In genomic region chr7:140316165-140316661, GRCh38 we compare ENCODE assay signal across 8 cellular contexts.
DNase-seq lines count a peak whose midpoint lies in the region; ATAC-seq and TF ChIP-seq lines count a peak whose summit lies in the region.

No MANE protein-coding gene starts in this region.

- peak; percentile 92 to 98 for ATAC-seq in left cardiac atrium
- no peak for ATAC-seq in HG03378 (IDR thresholded peaks at IDR 0.05; ENCODE audit: unreplicated experiment)
- no peak for ATAC-seq in GM21423 (IDR thresholded peaks at IDR 0.05; ENCODE audit: unreplicated experiment)

- H3K27me3 Mint-ChIP-seq in activated naive CD8-positive, alpha-beta T cell treated with anti-CD3 and anti-CD28 coated beads for 36 hours, result no peaks in the 10 kb centered on the region

- H3K27ac Mint-ChIP-seq in activated naive CD8-positive, alpha-beta T cell treated with anti-CD3 and anti-CD28 coated beads for 36 hours, result peak overlapping the region; percentile 47

- H3K4me1 Mint-ChIP-seq in activated naive CD8-positive, alpha-beta T cell treated with anti-CD3 and anti-CD28 coated beads for 36 hours, result peaks cover 24% of the 10 kb centered on the region

- intact Hi-C loops in left cardiac atrium (cut with DNase I), result loop anchor here in 1 of 2 donors (5.0 kb wide), 1 partner anchor 139 kb away; the partner anchor contains the start of gene KDM7A

- H3K4me3 Mint-ChIP-seq in activated naive CD8-positive, alpha-beta T cell treated with anti-CD3 and anti-CD28 coated beads for 36 hours, result no peak overlapping the region

- H3K4me3 ChIP-seq in skeletal muscle cell (ENCODE audit: low read depth, low read length), result no peak overlapping the region

- H3K9me3 Mint-ChIP-seq in activated naive CD8-positive, alpha-beta T cell treated with anti-CD3 and anti-CD28 coated beads for 36 hours, result peaks cover 10% of the 10 kb centered on the region

- in situ Hi-C loops in GM13977 (cut with MboI; ENCODE audit: low pct_unique_long_range_greater_than_20kb, low sequenced_read_pairs, unreplicated experiment), result no loop called here

- peaks cover 12% of the 10 kb centered on the region for H3K36me3 Mint-ChIP-seq in activated naive CD8-positive, alpha-beta T cell treated with anti-CD3 and anti-CD28 coated beads for 36 hours

- TF ChIP-seq CTCF in GM13977 (IDR thresholded peaks at IDR 0.05; ENCODE audit: extremely low read depth, insufficient read depth, missing control alignments), result no peak

- DNase-seq in stimulated activated CD4-positive, alpha-beta T cell treated with anti-CD3 and anti-CD28 coated beads, Interleukin-15, amount 100 ng/mL, for 24 hours, result peak; percentile 43
- DNase-seq in stimulated activated CD4-positive, alpha-beta T cell treated with anti-CD3 and anti-CD28 coated beads, Interleukin-12 subunit alpha, Interleukin-12 subunit beta, amount 100 ng/mL, for 4 hours, result no peak
- DNase-seq in activated naive CD8-positive, alpha-beta T cell treated with anti-CD3 and anti-CD28 coated beads for 36 hours, result peak; percentile 19
- DNase-seq in left cardiac atrium (peak; percentile 85), skeletal muscle cell (ENCODE audit: low read depth) (peak; percentile 30), GM13977 (ENCODE audit: low spot score) (no peak)

Comparison
In these comparisons a context has a peak if more than half of its experiments do, and no peak if none do; other contexts are left out.
1. DNase-seq: peak in stimulated activated CD4-positive, alpha-beta T cell treated with anti-CD3 and anti-CD28 coated beads, Interleukin-15, amount 100 ng/mL, for 24 hours (single experiment), activated naive CD8-positive, alpha-beta T cell treated with anti-CD3 and anti-CD28 coated beads for 36 hours (single experiment), left cardiac atrium (single experiment) and skeletal muscle cell (single experiment); none in stimulated activated CD4-positive, alpha-beta T cell treated with anti-CD3 and anti-CD28 coated beads, Interleukin-12 subunit alpha, Interleukin-12 subunit beta, amount 100 ng/mL, for 4 hours (single experiment) and GM13977 (single experiment).
2. ATAC-seq: peak in left cardiac atrium (2 of 2); none in HG03378 (single experiment) and GM21423 (single experiment).